Comparison of ENCODE assay signal across 16 cellular contexts in the genomic region with DNA sequence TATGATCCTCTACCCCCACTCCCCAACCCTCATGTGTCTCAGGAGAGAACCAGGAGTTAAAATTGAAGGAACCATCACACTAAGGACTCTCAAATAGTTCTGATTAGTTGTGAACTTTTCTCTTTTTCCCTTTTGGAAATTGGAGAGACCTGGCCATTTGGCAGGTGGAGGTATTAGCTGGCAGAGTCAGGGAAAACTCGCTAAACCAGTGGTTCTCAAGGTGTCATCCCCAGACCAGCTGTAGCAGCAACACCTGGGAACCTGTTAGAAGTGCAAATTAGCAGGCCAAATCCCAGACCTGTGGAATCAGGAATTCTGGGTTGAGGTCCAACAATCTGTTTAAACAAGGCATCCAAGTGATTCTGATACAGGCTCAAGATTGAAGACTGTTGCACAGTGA. TPM values are rescaled to one million over a fixed set of nuclear protein-coding genes. Genes with fewer than 3 reads are reported as not detected.
A peak's percentile ranks its signal among the peaks of the same experiment; 100 is the strongest.
DNase-seq lines count a peak whose midpoint lies in the region; ATAC-seq and TF ChIP-seq lines count a peak whose summit lies in the region.
"Had no signal": no experiment of that assay in that cellular context is flagged by ENCODE, and none has a peak within 500 bp of the region (broad histone marks: within the 10 kb centered on the region; RNA-seq: fewer than 3 reads in every experiment).

No MANE protein-coding gene starts in this region.

- peaks cover 25% of the 10 kb centered on the region for H3K4me1 Mint-ChIP-seq in progenitor cell of endocrine pancreas (ENCODE audit: low read depth)
- peaks cover 21 to 45% of the 10 kb centered on the region in 2 donors for H3K4me1 Mint-ChIP-seq in stimulated activated naive B cell treated with anti-CD40 and anti-IgM and Interleukin-4, amounts not matched to agents 10 μg/mL and 1 μg/mL and 100 μg/mL, for 72 hours

- H3K27me3 Mint-ChIP-seq in progenitor cell of endocrine pancreas = no peaks in the 10 kb centered on the region
- no peaks in the 10 kb centered on the region for H3K27me3 Mint-ChIP-seq in stimulated activated naive B cell treated with anti-CD40 and anti-IgM and Interleukin-4, amounts not matched to agents 10 μg/mL and 1 μg/mL and 100 μg/mL, for 72 hours

- no peaks in the 10 kb centered on the region for H3K36me3 ChIP-seq in PC-3 (ENCODE audit: low read depth, low read length)
- H3K36me3 ChIP-seq: BLaER1 treated with 17β-estradiol and CSF1 and Interleukin-3, amounts not matched to agents 10 nM and 100 nM had no signal

- no peaks in the 10 kb centered on the region for H3F3A ChIP-seq in PC-3 (ENCODE audit: low read length, unreplicated experiment)

- no peak overlapping the region for H3K27ac ChIP-seq in PC-3 (ENCODE audit: low read length)
- H3K27ac ChIP-seq: A549; BLaER1 treated with 17β-estradiol and CSF1 and Interleukin-3, amounts not matched to agents 10 nM and 100 nM had no signal

- peak overlapping the region; percentile 77 for H3K27ac Mint-ChIP-seq in progenitor cell of endocrine pancreas
- H3K27ac Mint-ChIP-seq in stimulated activated naive B cell treated with anti-CD40 and anti-IgM and Interleukin-4, amounts not matched to agents 10 μg/mL and 1 μg/mL and 100 μg/mL, for 72 hours = no peak overlapping the region

- H3K4me2 ChIP-seq in PC-3 (ENCODE audit: low read length) = no peak overlapping the region
- H3K4me2 ChIP-seq: A549; BLaER1 treated with 17β-estradiol and CSF1 and Interleukin-3, amounts not matched to agents 10 nM and 100 nM had no signal

- peaks cover 20% of the 10 kb centered on the region for H3K4me1 ChIP-seq in PC-3 (ENCODE audit: insufficient read depth, low read length)

- H3K9me3 Mint-ChIP-seq in progenitor cell of endocrine pancreas (ENCODE audit: low read depth) = no peaks in the 10 kb centered on the region
- H3K9me3 Mint-ChIP-seq in stimulated activated naive B cell treated with anti-CD40 and anti-IgM and Interleukin-4, amounts not matched to agents 10 μg/mL and 1 μg/mL and 100 μg/mL, for 72 hours = no peaks in the 10 kb centered on the region

- no peaks in the 10 kb centered on the region for H3K27me3 ChIP-seq in PC-3 (ENCODE audit: low read length)

- H3K9me3 ChIP-seq in PC-3 (ENCODE audit: low read length) = no peaks in the 10 kb centered on the region
- H3K9me3 ChIP-seq: A549; BLaER1 treated with 17β-estradiol and CSF1 and Interleukin-3, amounts not matched to agents 10 nM and 100 nM had no signal

- DNase-seq in NCI-H510A treated with DMSO at 0.1 percent for 48 hours (lab: John Stamatoyannopoulos, UW) (peak; percentile 66), NCI-H510A (lab: John Stamatoyannopoulos, UW) (no peak), ELF-1 (ENCODE audit: low read depth, low spot score) (peak; percentile 60), PC-3 (peak; percentile 9), progenitor cell of endocrine pancreas (ENCODE audit: low spot score, unreplicated experiment) (no peak), RPMI8226 (no peak)
- no peak for DNase-seq in stimulated activated naive B cell treated with anti-CD40 and anti-IgM and Interleukin-4, amounts not matched to agents 10 μg/mL and 1 μg/mL and 100 μg/mL, for 72 hours
- DNase-seq: NCI-H1048, NCI-H1694 treated with DMSO at 0.1 percent for 48 hours, NCI-H2227 treated with DMSO at 0.1 percent for 48 hours, NCI-H774, T-helper 1 cell had no signal

- no peak overlapping the region for H3K4me3 ChIP-seq in PC-3 (ENCODE audit: low read length)
- H3K4me3 ChIP-seq: A549; BLaER1 treated with 17β-estradiol and CSF1 and Interleukin-3, amounts not matched to agents 10 nM and 100 nM had no signal

- H3K4me3 Mint-ChIP-seq in progenitor cell of endocrine pancreas (ENCODE audit: low read depth) = no peak overlapping the region
- H3K4me3 Mint-ChIP-seq in stimulated activated naive B cell treated with anti-CD40 and anti-IgM and Interleukin-4, amounts not matched to agents 10 μg/mL and 1 μg/mL and 100 μg/mL, for 72 hours = no peak overlapping the region

- no TSS peak for BruUV-seq in PC-3 (replicated peaks; lab: Mats Ljungman, UMichigan)

- no peak for ATAC-seq in PC-3
- ATAC-seq in HG03521 (IDR thresholded peaks at IDR 0.05; ENCODE audit: unreplicated experiment) = no peak
- ATAC-seq in stimulated activated naive B cell treated with anti-CD40 and anti-IgM and Interleukin-4, amounts not matched to agents 10 μg/mL and 1 μg/mL and 100 μg/mL, for 72 hours (replicated peaks) = no peak
- ATAC-seq: A549, SK-N-SH treated with all-trans-retinoic acid at 6 μM for 48 hours had no signal

- POLR2A ChIA-PET in PC-3 (lab: Charles Lee; ENCODE audit: unreplicated experiment) = no interaction called here

- no peak for TF ChIP-seq CTCF in PC-3 (conservative IDR thresholded peaks at IDR 0.05; ENCODE audit: low read depth, low read length)
- TF ChIP-seq CTCF in progenitor cell of endocrine pancreas (IDR thresholded peaks at IDR 0.05; ENCODE audit: unreplicated experiment) = no peak

- peaks cover 16% of the 10 kb centered on the region for H4K20me1 ChIP-seq in PC-3 (ENCODE audit: low read length)

- no peaks in the 10 kb centered on the region for H3K9me2 ChIP-seq in PC-3 (replicated peaks; ENCODE audit: low read length)

- no peak overlapping the region for H3K9ac ChIP-seq in PC-3 (ENCODE audit: low read length)
- H3K9ac ChIP-seq: BLaER1 treated with 17β-estradiol and CSF1 and Interleukin-3, amounts not matched to agents 10 nM and 100 nM had no signal

- H3K36me3 Mint-ChIP-seq in progenitor cell of endocrine pancreas (ENCODE audit: insufficient read depth) = no peaks in the 10 kb centered on the region
- H3K36me3 Mint-ChIP-seq in stimulated activated naive B cell treated with anti-CD40 and anti-IgM and Interleukin-4, amounts not matched to agents 10 μg/mL and 1 μg/mL and 100 μg/mL, for 72 hours = peaks cover 0 to 17% of the 10 kb centered on the region in 2 donors

- intact Hi-C loops in PC-3 (cut with micrococcal nuclease) = loop anchor here (10.0 kb wide), 1 partner anchor 86 kb away; a partner anchor contains a TSS

- H2AFZ ChIP-seq in PC-3 (ENCODE audit: low read length) = no peak overlapping the region

- H3K79me2 ChIP-seq in PC-3 (ENCODE audit: low read length) = peaks cover 20% of the 10 kb centered on the region

- CTCF ChIA-PET in PC-3 (lab: Charles Lee) = no interaction called here

RNA-seq across cellular contexts. Expression of a gene that starts 2.7 kb away (rescaled TPM):
- total RNA-seq in PC-3 (2014; rRNA removed) (21.1 and 27.2 TPM in 2 replicates), progenitor cell of endocrine pancreas (57.1 and 58.8 TPM in 2 replicates)

Comparison
In these comparisons a context has a peak if more than half of its experiments do, and no peak if none do; other contexts are left out.
1. DNase-seq: peak in NCI-H510A treated with DMSO at 0.1 percent for 48 hours (single experiment), ELF-1 (single experiment) and PC-3 (single experiment); none in NCI-H510A (single experiment), progenitor cell of endocrine pancreas (single experiment), RPMI8226 (single experiment) and stimulated activated naive B cell treated with anti-CD40 and anti-IgM and Interleukin-4, amounts not matched to agents 10 μg/mL and 1 μg/mL and 100 μg/mL, for 72 hours (single experiment).